30 cellular contexts compared by ENCODE assay signal in genomic region chr1:58695206-58695605, GRCh38. TPM values are rescaled to one million over a fixed set of nuclear protein-coding genes. Genes with fewer than 3 reads are reported as not detected.
DNase-seq lines count a peak whose midpoint lies in the region; ATAC-seq and TF ChIP-seq lines count a peak whose summit lies in the region.
"Had no signal": no experiment of that assay in that cellular context is flagged by ENCODE, and none has a peak within 500 bp of the region (broad histone marks: within the 10 kb centered on the region; RNA-seq: fewer than 3 reads in every experiment).

No MANE protein-coding gene starts in this region.

- H3K27ac Mint-ChIP-seq in H9 (peak overlapping the region in 1 of 3 experiments; percentile 24; a peak in 1 of 7 replicates), endodermal cell (peak overlapping the region; percentile 32)
- H3K27ac Mint-ChIP-seq in activated naive CD4-positive, alpha-beta T cell treated with anti-CD3 and anti-CD28 coated beads for 36 hours = no peak overlapping the region
- H3K27ac Mint-ChIP-seq: activated CD8-positive, alpha-beta memory T cell treated with anti-CD3 and anti-CD28 coated beads, Interleukin-2, amount 10 ng/mL, durations not matched to agents 7 days and 5 days; activated naive CD8-positive, alpha-beta T cell; activated T-helper 2 cell treated with anti-CD3 and anti-CD28 coated beads, Interferon-gamma antibody, Interleukin-2, Interleukin-4, amounts not matched to agents 10 μg/mL and 5 μg/mL and 100 μg/mL, durations not matched to agents 14 hours and 24 hours and 36 hours had no signal

- CTCF ChIA-PET in activated naive CD4-positive, alpha-beta T cell treated with anti-CD3 and anti-CD28 coated beads for 36 hours (lab: Charles Lee) = no interaction called here

- H2BK120ac ChIP-seq in H9 (ENCODE audit: low read depth, low read length, poor library complexity, severe bottlenecking) (no peak overlapping the region), trophoblast cell (ENCODE audit: insufficient read depth, low read length, poor library complexity) (no peak overlapping the region)

- H3K4me1 ChIP-seq in H9 (ENCODE audit: insufficient read depth, low read length) (no peaks in the 10 kb centered on the region; the same call in 1 of the 2 replicates), Loucy (ENCODE audit: insufficient read depth, low read length, poor library complexity, severe bottlenecking) (peaks cover 41% of the 10 kb centered on the region), endodermal cell (ENCODE audit: control insufficient read depth, insufficient read depth, low read length) (no peaks in the 10 kb centered on the region), trophoblast cell (ENCODE audit: control insufficient read depth in 1 of 2, insufficient read depth in 2 of 2, low read length in 2 of 2) (peaks cover 0 to 2% of the 10 kb centered on the region in 2 experiments)

- peaks cover 33% of the 10 kb centered on the region for H3K79me2 ChIP-seq in H9 (ENCODE audit: insufficient read depth, low read length)
- H3K79me2 ChIP-seq in Loucy (ENCODE audit: insufficient read depth, low read length) = peaks cover 87% of the 10 kb centered on the region
- peaks cover 7% of the 10 kb centered on the region for H3K79me2 ChIP-seq in trophoblast cell (ENCODE audit: control insufficient read depth, insufficient read depth, low read length, poor library complexity)

- H3K23ac ChIP-seq in H9 (ENCODE audit: insufficient read length, low read depth, low read length) (no peak overlapping the region), trophoblast cell (ENCODE audit: low read length) (no peak overlapping the region)

- H3K27me3 ChIP-seq in H9 (ENCODE audit: insufficient read depth, low read length) = no peaks in the 10 kb centered on the region
- no peaks in the 10 kb centered on the region for H3K27me3 ChIP-seq in Loucy (ENCODE audit: insufficient read depth, low read length, poor library complexity, severe bottlenecking)
- no peaks in the 10 kb centered on the region for H3K27me3 ChIP-seq in endodermal cell (ENCODE audit: control insufficient read depth, insufficient read depth, low read length, poor library complexity, severe bottlenecking)
- no peaks in the 10 kb centered on the region for H3K27me3 ChIP-seq in trophoblast cell (ENCODE audit: insufficient read depth, low read length)
- H3K27me3 ChIP-seq: upper lobe of left lung had no signal

- no peak overlapping the region for H4K12ac ChIP-seq in trophoblast cell (ENCODE audit: low read depth, low read length)

- TF ChIP-seq CTCF in H9 (conservative IDR thresholded peaks at IDR 0.05) (no peak), Loucy (conservative IDR thresholded peaks at IDR 0.05; ENCODE audit: low read length) (no peak), endodermal cell (conservative IDR thresholded peaks at IDR 0.05) (no peak)

- WGBS in H9 (ENCODE audit: extremely low coverage, insufficient read length, low lambda C conversion rate) = no CpG with 5 or more reads among the region's 2 CpGs
- 71 to 84% methylated on average over 2 of the region's 2 CpGs for WGBS in endodermal cell (ENCODE audit: insufficient coverage in 1 of 2, insufficient read length in 1 of 2), 2 experiments
- no CpG with 5 or more reads among the region's 2 CpGs for WGBS in trophoblast cell (ENCODE audit: extremely low coverage, insufficient coverage, insufficient read length)

- H4K8ac ChIP-seq in H9 (replicated peaks; ENCODE audit: insufficient read length, low read depth, low read length) = no peak overlapping the region
- peak overlapping the region; percentile 5 for H4K8ac ChIP-seq in trophoblast cell (ENCODE audit: low read depth, low read length)

- no peak overlapping the region for H2AK5ac ChIP-seq in H9 (ENCODE audit: insufficient read length, low read length)
- no peak overlapping the region for H2AK5ac ChIP-seq in trophoblast cell (ENCODE audit: low read length)

- H3K56ac ChIP-seq in H9 (ENCODE audit: insufficient read length, low read depth, low read length) = no peak overlapping the region

- H2BK12ac ChIP-seq in H9 (ENCODE audit: insufficient read length, low read depth, low read length) (no peak overlapping the region), trophoblast cell (ENCODE audit: low read length) (no peak overlapping the region)

- H2BK5ac ChIP-seq in H9 (ENCODE audit: insufficient read length, low read length) (peak overlapping the region; percentile 53), trophoblast cell (ENCODE audit: low read depth, low read length, poor library complexity) (no peak overlapping the region)

- H4K91ac ChIP-seq in H9 (ENCODE audit: insufficient read length, low read depth, low read length) = no peak overlapping the region
- no peak overlapping the region for H4K91ac ChIP-seq in trophoblast cell (ENCODE audit: low read depth, low read length)

- DNase-seq in H9 (no peak), endodermal cell (no peak), trophoblast cell (no peak)
- DNase-seq in activated naive CD4-positive, alpha-beta T cell treated with anti-CD3 and anti-CD28 coated beads for 36 hours = no peak
- DNase-seq: activated CD4-positive, alpha-beta T cell treated with anti-CD3 and anti-CD28 coated beads, Interleukin-2, amount 50 U/mL, for 1 hour; activated CD8-positive, alpha-beta memory T cell treated with anti-CD3 and anti-CD28 coated beads, Interleukin-2, amount 10 ng/mL, durations not matched to agents 7 days and 5 days; C1 segment of cervical spinal cord; COR-L47; dermis blood vessel endothelial cell; DMS79 treated with DMSO at 0.1 percent for 48 hours; glutamatergic neuron; islet precursor cell; left ventricle myocardium inferior; midbrain; natural killer cell; NCI-H1694; NCI-H2171 treated with DMSO at 0.1 percent for 48 hours; NCI-H524 treated with DMSO at 0.1 percent for 48 hours; PC-3; small intestine; stimulated activated CD4-positive, alpha-beta T cell treated with anti-CD3 and anti-CD28 coated beads, Interleukin-1b, Interleukin-23, amount 100 ng/mL, for 48 hours; upper lobe of left lung; WERI-Rb-1 had no signal

- H2BK15ac ChIP-seq in H9 (ENCODE audit: low read depth, low read length) = no peak overlapping the region

- H3K4me3 Mint-ChIP-seq in H9 (no peak overlapping the region), endodermal cell (no peak overlapping the region)
- H3K4me3 Mint-ChIP-seq in activated naive CD4-positive, alpha-beta T cell treated with anti-CD3 and anti-CD28 coated beads for 36 hours = no peak overlapping the region
- H3K4me3 Mint-ChIP-seq: activated CD8-positive, alpha-beta memory T cell treated with anti-CD3 and anti-CD28 coated beads, Interleukin-2, amount 10 ng/mL, durations not matched to agents 7 days and 5 days; activated naive CD8-positive, alpha-beta T cell; central memory CD8-positive, alpha-beta T cell; natural killer cell had no signal

- no peak overlapping the region for H3K27ac ChIP-seq in H9 (ENCODE audit: insufficient read length, low read depth, low read length)
- H3K27ac ChIP-seq in endodermal cell (ENCODE audit: low read depth, low read length) = no peak overlapping the region
- no peak overlapping the region for H3K27ac ChIP-seq in trophoblast cell (ENCODE audit: low read depth, low read length)
- H3K27ac ChIP-seq: KMS-11, left ventricle myocardium inferior, upper lobe of left lung, WERI-Rb-1 had no signal

- H3T11ph ChIP-seq in H9 (ENCODE audit: low read length) = no peak overlapping the region

- H3K9me2 ChIP-seq in Loucy (replicated peaks; ENCODE audit: low read depth, low read length) = no peaks in the 10 kb centered on the region

- H4K20me1 ChIP-seq in H9 (ENCODE audit: control insufficient read depth, insufficient read depth, insufficient read length) (no peaks in the 10 kb centered on the region), Loucy (ENCODE audit: insufficient read depth, low read length, poor library complexity, severe bottlenecking) (peaks cover 45% of the 10 kb centered on the region)

- H3K23me2 ChIP-seq in H9 (ENCODE audit: insufficient read length, low read depth, low read length, poor library complexity, severe bottlenecking) = peaks cover 8% of the 10 kb centered on the region

- no peak for ATAC-seq in GM18519 (IDR thresholded peaks at IDR 0.05; ENCODE audit: low FRiP score, unreplicated experiment)
- no peak for ATAC-seq in HG02840 (IDR thresholded peaks at IDR 0.05; ENCODE audit: low FRiP score, unreplicated experiment)
- ATAC-seq: activated CD8-positive, alpha-beta memory T cell treated with anti-CD3 and anti-CD28 coated beads, Interleukin-2, amount 10 ng/mL, durations not matched to agents 7 days and 5 days; natural killer cell; PC-3 had no signal

- H3K79me1 ChIP-seq in H9 (ENCODE audit: insufficient read depth, low read depth, low read length, poor library complexity, severe bottlenecking) (no peaks in the 10 kb centered on the region), trophoblast cell (ENCODE audit: low read length) (peaks cover 5% of the 10 kb centered on the region)

- intact Hi-C loops in activated naive CD4-positive, alpha-beta T cell treated with anti-CD3 and anti-CD28 coated beads for 36 hours (cut with micrococcal nuclease) = no loop called here

- H3K4me3 ChIP-seq in Loucy (ENCODE audit: low read length, poor library complexity, severe bottlenecking) = peak overlapping the region; percentile 52
- peak overlapping the region; percentile 68 for H3K4me3 ChIP-seq in endodermal cell (ENCODE audit: low read length)
- H3K4me3 ChIP-seq in trophoblast cell (ENCODE audit: low read depth, low read length) = no peak overlapping the region
- H3K4me3 ChIP-seq: left ventricle myocardium inferior, upper lobe of left lung had no signal

- no peak overlapping the region for H2BK20ac ChIP-seq in H9 (ENCODE audit: low read depth, low read length, poor library complexity, severe bottlenecking)

- H3K9me3 ChIP-seq in H9 (ENCODE audit: control insufficient read depth, low read depth, low read length) (no peaks in the 10 kb centered on the region), Loucy (ENCODE audit: insufficient read depth, low read depth, low read length) (no peaks in the 10 kb centered on the region), endodermal cell (ENCODE audit: control insufficient read depth, low read length) (no peaks in the 10 kb centered on the region), trophoblast cell (ENCODE audit: insufficient read depth, low read depth, low read length) (no peaks in the 10 kb centered on the region)
- H3K9me3 ChIP-seq: left ventricle myocardium inferior, upper lobe of left lung had no signal

- H3K9ac ChIP-seq in H9 (ENCODE audit: extremely low read depth, insufficient read length, low read length) (peak overlapping the region; percentile 44), Loucy (ENCODE audit: low read depth, low read length, poor library complexity, severe bottlenecking) (peak overlapping the region; percentile 39), endodermal cell (ENCODE audit: extremely low read depth, low read length, poor library complexity, severe bottlenecking) (no peak overlapping the region), trophoblast cell (ENCODE audit: low read length) (no peak overlapping the region)
- H3K9ac ChIP-seq: KMS-11 had no signal

- H3K36me3 Mint-ChIP-seq in H9 (ENCODE audit: insufficient read depth in 1 of 3, low read depth in 3 of 3) (peaks cover 31 to 57% (median 49%) of the 10 kb centered on the region in 3 experiments; a peak in 6 of 7 replicates), endodermal cell (ENCODE audit: low read depth) (peaks cover 50% of the 10 kb centered on the region)
- peaks cover 26% of the 10 kb centered on the region for H3K36me3 Mint-ChIP-seq in activated naive CD4-positive, alpha-beta T cell treated with anti-CD3 and anti-CD28 coated beads for 36 hours (ENCODE audit: low read depth)

- H3K4me1 Mint-ChIP-seq in H9 (peaks cover 14 to 15% of the 10 kb centered on the region in 2 experiments), endodermal cell (peaks cover 31% of the 10 kb centered on the region)
- H3K4me1 Mint-ChIP-seq in activated naive CD4-positive, alpha-beta T cell treated with anti-CD3 and anti-CD28 coated beads for 36 hours (ENCODE audit: low read depth) = peaks cover 27% of the 10 kb centered on the region

- no peaks in the 10 kb centered on the region for H3F3A ChIP-seq in Loucy (ENCODE audit: low read depth)

- H2AFZ ChIP-seq in H9 (ENCODE audit: low read length) = no peak overlapping the region
- no peak overlapping the region for H2AFZ ChIP-seq in Loucy (ENCODE audit: low read length)
- H2AFZ ChIP-seq in trophoblast cell (ENCODE audit: insufficient read depth, low read length, poor library complexity) = no peak overlapping the region

- no peak overlapping the region for H3K18ac ChIP-seq in H9 (ENCODE audit: insufficient read length, low read depth, low read length)
- no peak overlapping the region for H3K18ac ChIP-seq in trophoblast cell (ENCODE audit: low read length)

- no peak overlapping the region for H4K5ac ChIP-seq in H9 (ENCODE audit: insufficient read length, low read depth, low read length)

- H3K4ac ChIP-seq in H9 (ENCODE audit: low read depth, low read length) = no peak overlapping the region
- no peak overlapping the region for H3K4ac ChIP-seq in trophoblast cell (ENCODE audit: low read depth, low read length)

- H3K36me3 ChIP-seq in Loucy (ENCODE audit: insufficient read depth, low read length) (peaks cover 39% of the 10 kb centered on the region; the same call in 1 of the 2 replicates), endodermal cell (ENCODE audit: control insufficient read depth, insufficient read depth, low read length) (peaks cover 53% of the 10 kb centered on the region), trophoblast cell (ENCODE audit: control insufficient read depth in 1 of 2, insufficient read depth in 2 of 2, low read length in 2 of 2) (peaks cover 11 to 20% of the 10 kb centered on the region in 2 experiments)

- no peak overlapping the region for H3K14ac ChIP-seq in H9 (ENCODE audit: insufficient read depth, low read length)
- no peak overlapping the region for H3K14ac ChIP-seq in trophoblast cell (ENCODE audit: low read length)

- H3K27me3 Mint-ChIP-seq in H9 (ENCODE audit: low read depth) (no peaks in the 10 kb centered on the region), endodermal cell (ENCODE audit: insufficient read depth) (no peaks in the 10 kb centered on the region)
- H3K27me3 Mint-ChIP-seq in activated naive CD4-positive, alpha-beta T cell treated with anti-CD3 and anti-CD28 coated beads for 36 hours (ENCODE audit: low read depth) = no peaks in the 10 kb centered on the region
- H3K27me3 Mint-ChIP-seq: activated CD8-positive, alpha-beta memory T cell treated with anti-CD3 and anti-CD28 coated beads, Interleukin-2, amount 10 ng/mL, durations not matched to agents 7 days and 5 days; activated naive CD8-positive, alpha-beta T cell; central memory CD8-positive, alpha-beta T cell had no signal

- H3K4me2 ChIP-seq in H9 (ENCODE audit: insufficient read depth, insufficient read length, low read length) (peak overlapping the region; percentile 30), Loucy (ENCODE audit: low read depth, low read length, poor library complexity, severe bottlenecking) (peak overlapping the region; percentile 64), trophoblast cell (ENCODE audit: low read length) (no peak overlapping the region)
- H3K4me2 ChIP-seq: KMS-11 had no signal

- H3K9me3 Mint-ChIP-seq in H9 (no peaks in the 10 kb centered on the region), endodermal cell (no peaks in the 10 kb centered on the region)
- H3K9me3 Mint-ChIP-seq in activated naive CD4-positive, alpha-beta T cell treated with anti-CD3 and anti-CD28 coated beads for 36 hours = no peaks in the 10 kb centered on the region
- H3K9me3 Mint-ChIP-seq: activated T-helper 2 cell treated with anti-CD3 and anti-CD28 coated beads, Interferon-gamma antibody, Interleukin-2, Interleukin-4, amounts not matched to agents 10 μg/mL and 5 μg/mL and 100 μg/mL, durations not matched to agents 14 hours and 24 hours and 36 hours; central memory CD8-positive, alpha-beta T cell; natural killer cell had no signal

RNA-seq across cellular contexts. Expression of gene MYSM1, which starts 4.7 kb away (rescaled TPM):
- total RNA-seq in H9 (2021) (72.2 and 76.9 TPM in 2 replicates), endodermal cell (100 to 1,000 TPM; 138 to 158 TPM)
- polyA plus RNA-seq in endodermal cell (2013, experiment 1 of 2) = 32.9 TPM
- polyA plus RNA-seq in endodermal cell (2013, experiment 2 of 2) = 31.7 TPM
- polyA plus RNA-seq in trophoblast cell (2013) = 16.6 and 17.0 TPM in 2 replicates
- 10 to 100 TPM; 27.8 to 28.7 TPM for total RNA-seq in activated naive CD4-positive, alpha-beta T cell treated with anti-CD3 and anti-CD28 coated beads for 36 hours

Comparison
In these comparisons a context has a peak if more than half of its experiments do, and no peak if none do; other contexts are left out.
1. H3K9ac ChIP-seq: peak in H9 (single experiment) and Loucy (single experiment); none in endodermal cell (single experiment) and trophoblast cell (single experiment).